Comparison of ENCODE assay signal across 14 cellular contexts in genomic region chr2:46811379-46812310, GRCh38.
DNase-seq lines count a peak whose midpoint lies in the region; ATAC-seq, FAIRE-seq and TF ChIP-seq lines count a peak whose summit lies in the region.
"Had no signal": no experiment of that assay in that cellular context is flagged by ENCODE, and none has a peak within 500 bp of the region (broad histone marks: within the 10 kb centered on the region; RNA-seq: fewer than 3 reads in every experiment).

No MANE protein-coding gene starts in this region.

- no peak for ATAC-seq in Right ventricle myocardium superior (ENCODE audit: poor library complexity)
- ATAC-seq: esophagus mucosa had no signal

- H3K14ac ChIP-seq in trophoblast cell (ENCODE audit: low read length) = no peak overlapping the region

- H3K4me1 ChIP-seq in left ventricle myocardium inferior (peaks cover 53% of the 10 kb centered on the region), esophagus muscularis mucosa (peaks cover 49 to 58% (median 58%) of the 10 kb centered on the region in 4 donors), prostate gland (replicated peaks) (peaks cover 10% of the 10 kb centered on the region), trophoblast cell (ENCODE audit: control insufficient read depth in 1 of 2, insufficient read depth in 2 of 2, low read length in 2 of 2) (no peaks in the 10 kb centered on the region)
- H3K4me1 ChIP-seq: colonic mucosa had no signal

- 62% methylated on average over 10 of the region's 10 CpGs for WGBS in esophagus muscularis mucosa
- WGBS in prostate gland = 70% methylated on average over 10 of the region's 10 CpGs
- 83% methylated on average over 1 of the region's 10 CpGs for WGBS in trophoblast cell (ENCODE audit: extremely low coverage, insufficient coverage, insufficient read length)

- no peak overlapping the region for H2BK120ac ChIP-seq in trophoblast cell (ENCODE audit: insufficient read depth, low read length, poor library complexity)

- intact Hi-C loops in left ventricle myocardium inferior (cut with micrococcal nuclease) (no loop called here), Right ventricle myocardium superior (cut with DNase I) (loop anchor here (5.0 kb wide), 1 partner anchor 36 kb away; no protein-coding TSS in a partner anchor), esophagus muscularis mucosa (cut with DNase I) (loop anchor here (5.0 kb wide), 1 partner anchor 66 kb away; no protein-coding TSS in a partner anchor), prostate gland (cut with DNase I) (loop anchor here (2.0 kb wide), 2 partner anchors 37 to 65 kb away; no protein-coding TSS in a partner anchor)

- H3K27me3 ChIP-seq in left ventricle myocardium inferior (ENCODE audit: low read depth) (no peaks in the 10 kb centered on the region), esophagus muscularis mucosa (no peaks in the 10 kb centered on the region), prostate gland (replicated peaks; ENCODE audit: insufficient read depth) (no peaks in the 10 kb centered on the region), trophoblast cell (ENCODE audit: insufficient read depth, low read length) (no peaks in the 10 kb centered on the region)
- H3K27me3 ChIP-seq: colonic mucosa had no signal

- peaks cover 13% of the 10 kb centered on the region for H3K9me3 ChIP-seq in left ventricle myocardium inferior (replicated peaks)
- H3K9me3 ChIP-seq in esophagus muscularis mucosa = no peaks in the 10 kb centered on the region
- H3K9me3 ChIP-seq in prostate gland = no peaks in the 10 kb centered on the region
- no peaks in the 10 kb centered on the region for H3K9me3 ChIP-seq in trophoblast cell (ENCODE audit: insufficient read depth, low read depth, low read length)
- H3K9me3 ChIP-seq: colonic mucosa had no signal

- no peaks in the 10 kb centered on the region for H3K79me1 ChIP-seq in trophoblast cell (ENCODE audit: low read length)

- no peak overlapping the region for H3K23ac ChIP-seq in trophoblast cell (ENCODE audit: low read length)

- DNase-seq in left ventricle myocardium inferior = no peak
- no peak for DNase-seq in Right ventricle myocardium superior
- peak; percentile 89 for DNase-seq in esophagus muscularis mucosa (ENCODE audit: extremely low spot score)
- peak; percentile 1 for DNase-seq in prostate gland (ENCODE audit: low spot score)
- no peak for DNase-seq in D721Med (ENCODE audit: insufficient read length, low spot score)
- DNase-seq in pons (ENCODE audit: low spot score) = no peak
- DNase-seq in NCI-H187 treated with DMSO at 0.1 percent for 48 hours (lab: John Stamatoyannopoulos, UW) = no peak
- no peak for DNase-seq in trophoblast cell
- DNase-seq: activated CD4-positive, alpha-beta T cell treated with anti-CD3 and anti-CD28 coated beads, Interleukin-2, amount 10 ng/mL, durations not matched to agents 24 days and 14 days; activated T-cell treated with anti-CD3 and anti-CD28 coated beads, Interleukin-2, amount 50 U/mL, for 1 hour; NCI-H1092 treated with DMSO at 0.1 percent for 48 hours; T-helper 1 cell had no signal

- H2AK5ac ChIP-seq in trophoblast cell (ENCODE audit: low read length) = no peak overlapping the region

- TF ChIP-seq CTCF in left ventricle myocardium inferior (IDR thresholded peaks at IDR 0.05; ENCODE audit: borderline replicate concordance) = no peak
- TF ChIP-seq CTCF in esophagus muscularis mucosa (IDR thresholded peaks at IDR 0.05) = no peak
- TF ChIP-seq CTCF in prostate gland (IDR thresholded peaks at IDR 0.05) = no peak
- TF ChIP-seq CTCF in D721Med (IDR thresholded peaks at IDR 0.05; ENCODE audit: insufficient read depth, missing control alignments) = no peak

- H3K9ac ChIP-seq in trophoblast cell (ENCODE audit: low read length) = no peak overlapping the region

- no peak overlapping the region for H4K8ac ChIP-seq in trophoblast cell (ENCODE audit: low read depth, low read length)

- H2BK5ac ChIP-seq in trophoblast cell (ENCODE audit: low read depth, low read length, poor library complexity) = no peak overlapping the region

- TF ChIP-seq POLR2A in esophagus muscularis mucosa (IDR thresholded peaks at IDR 0.05; ENCODE audit: low read depth) (no peak), prostate gland (IDR thresholded peaks at IDR 0.05) (no peak)

- no peak overlapping the region for H3K4ac ChIP-seq in trophoblast cell (ENCODE audit: low read depth, low read length)

- H4K12ac ChIP-seq in trophoblast cell (ENCODE audit: low read depth, low read length) = no peak overlapping the region

- no peak overlapping the region for H2BK12ac ChIP-seq in trophoblast cell (ENCODE audit: low read length)

- H3K27ac ChIP-seq in left ventricle myocardium inferior (replicated peaks) (peak overlapping the region; percentile 94), esophagus muscularis mucosa (replicated peaks in 1 of 4) (peak overlapping the region; percentile 80 to 89 (median 82)), prostate gland (peak overlapping the region; percentile 44 to 71), trophoblast cell (ENCODE audit: low read depth, low read length) (no peak overlapping the region)
- H3K27ac ChIP-seq: colonic mucosa had no signal

- H3K4me3 ChIP-seq in left ventricle myocardium inferior = peak overlapping the region; percentile 7
- peak overlapping the region in 2 of 4 donors; percentile 14 to 21 for H3K4me3 ChIP-seq in esophagus muscularis mucosa
- H3K4me3 ChIP-seq in prostate gland = no peak overlapping the region
- no peak overlapping the region for H3K4me3 ChIP-seq in trophoblast cell (ENCODE audit: low read depth, low read length)
- H3K4me3 ChIP-seq: colonic mucosa had no signal

- no peaks in the 10 kb centered on the region for H3K36me3 ChIP-seq in left ventricle myocardium inferior
- H3K36me3 ChIP-seq in esophagus muscularis mucosa = no peaks in the 10 kb centered on the region
- no peaks in the 10 kb centered on the region for H3K36me3 ChIP-seq in prostate gland
- no peaks in the 10 kb centered on the region for H3K36me3 ChIP-seq in trophoblast cell (ENCODE audit: control insufficient read depth in 1 of 2, insufficient read depth in 2 of 2, low read length in 2 of 2)
- H3K36me3 ChIP-seq: colonic mucosa had no signal

- H2AFZ ChIP-seq in trophoblast cell (ENCODE audit: insufficient read depth, low read length, poor library complexity) = no peak overlapping the region

- no peak for TF ChIP-seq EP300 in esophagus muscularis mucosa (IDR thresholded peaks at IDR 0.05)

- H3K79me2 ChIP-seq in trophoblast cell (ENCODE audit: control insufficient read depth, insufficient read depth, low read length, poor library complexity) = no peaks in the 10 kb centered on the region

- H3K4me2 ChIP-seq in trophoblast cell (ENCODE audit: low read length) = no peak overlapping the region

- H4K91ac ChIP-seq in trophoblast cell (ENCODE audit: low read depth, low read length) = no peak overlapping the region

- no peak for FAIRE-seq in D721Med (lab: Jason Lieb, UNC)

- no peak overlapping the region for H3K18ac ChIP-seq in trophoblast cell (ENCODE audit: low read length)

Comparison
In these comparisons a context has a peak if more than half of its experiments do, and no peak if none do; other contexts are left out.
1. DNase-seq: peak in esophagus muscularis mucosa (single experiment) and prostate gland (single experiment); none in left ventricle myocardium inferior (single experiment), Right ventricle myocardium superior (single experiment), D721Med (single experiment), pons (single experiment), NCI-H187 treated with DMSO at 0.1 percent for 48 hours (single experiment) and trophoblast cell (0 of 2).